ENCODE assay signal across 20 cellular contexts in the genomic region with DNA sequence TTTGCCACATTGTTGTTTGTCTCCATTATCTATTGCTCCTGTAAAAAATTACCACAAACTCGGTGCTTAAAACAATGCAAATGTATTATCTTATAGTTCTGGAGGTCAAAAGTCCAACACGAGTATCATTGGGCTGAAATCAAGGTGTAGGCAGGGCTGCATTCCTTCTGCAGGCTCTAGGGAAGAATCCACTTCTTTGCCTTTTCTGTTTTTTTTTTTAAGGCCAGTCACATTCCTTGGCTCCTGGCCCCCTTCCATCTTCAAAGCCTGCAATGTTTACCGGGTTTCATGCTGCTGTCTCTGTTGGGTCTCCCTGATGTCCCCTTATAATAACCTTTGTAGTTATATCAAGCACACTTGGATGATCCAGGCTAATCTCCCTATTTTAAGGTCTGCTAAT.
A peak's percentile ranks its signal among the peaks of the same experiment; 100 is the strongest.
DNase-seq lines count a peak whose midpoint lies in the region; ATAC-seq and TF ChIP-seq lines count a peak whose summit lies in the region.
"Had no signal": no experiment of that assay in that cellular context is flagged by ENCODE, and none has a peak within 500 bp of the region (broad histone marks: within the 10 kb centered on the region; RNA-seq: fewer than 3 reads in every experiment).

No MANE protein-coding gene starts in this region.

- no peak overlapping the region for H3K4me3 ChIP-seq in choroid plexus epithelial cell (ENCODE audit: low read depth, low read length)
- H3K4me3 ChIP-seq in upper lobe of right lung: no peak overlapping the region
- H3K4me3 ChIP-seq: GM12878, MG63, SJCRH30 had no signal

- H3K9me3 ChIP-seq in upper lobe of right lung: no peaks in the 10 kb centered on the region
- H3K9me3 ChIP-seq: MG63, SJCRH30 had no signal

- intact Hi-C loops in upper lobe of right lung (cut with DNase I): no loop called here

- no peaks in the 10 kb centered on the region for H3K4me1 ChIP-seq in upper lobe of right lung
- H3K4me1 ChIP-seq: SJCRH30 had no signal

- ATAC-seq in upper lobe of right lung (peak; percentile 43), HG03521 (IDR thresholded peaks at IDR 0.05; ENCODE audit: unreplicated experiment) (no peak)
- ATAC-seq: GM12878, HCT116 had no signal

- H3K27me3 ChIP-seq in upper lobe of right lung: no peaks in the 10 kb centered on the region
- H3K27me3 ChIP-seq: MG63, SJCRH30 had no signal

- H3K36me3 ChIP-seq in upper lobe of right lung: no peaks in the 10 kb centered on the region
- H3K36me3 ChIP-seq: MG63, SJCRH30 had no signal

- peak; percentile 4 for DNase-seq in M059J (ENCODE audit: low read depth)
- DNase-seq in choroid plexus epithelial cell (ENCODE audit: low read depth): peak; percentile 22
- peak; percentile 10 for DNase-seq in iris pigment epithelial cell (ENCODE audit: low read depth)
- DNase-seq in upper lobe of right lung: no peak
- DNase-seq in globus pallidus (ENCODE audit: low spot score): no peak
- DNase-seq in stimulated activated CD4-positive, alpha-beta T cell treated with anti-CD3 and anti-CD28 coated beads, Interleukin-4, amount 100 ng/mL, for 4 hours: no peak
- DNase-seq: CD4-positive, CD25-positive, alpha-beta regulatory T cell; COR-L47; DMS 273 treated with DMSO at 0.1 percent for 48 hours; DMS79 treated with DMSO at 0.1 percent for 48 hours; GOT3; Karpas-422; MG63; NCI-H1417; NCI-H187; NCI-H774; SJCRH30 had no signal

- TF ChIP-seq CTCF in choroid plexus epithelial cell (conservative IDR thresholded peaks at IDR 0.05; ENCODE audit: low read depth, low read length): no peak
- TF ChIP-seq CTCF in upper lobe of right lung (IDR thresholded peaks at IDR 0.05): no peak

- no peak overlapping the region for H3K27ac ChIP-seq in upper lobe of right lung
- H3K27ac ChIP-seq: SJCRH30 had no signal

Comparison
In these comparisons a context has a peak if more than half of its experiments do, and no peak if none do; other contexts are left out.
1. DNase-seq: peak in M059J (single experiment), choroid plexus epithelial cell (single experiment) and iris pigment epithelial cell (single experiment); none in upper lobe of right lung (single experiment), globus pallidus (single experiment) and stimulated activated CD4-positive, alpha-beta T cell treated with anti-CD3 and anti-CD28 coated beads, Interleukin-4, amount 100 ng/mL, for 4 hours (0 of 2).